27 cellular contexts compared by ENCODE assay signal in the genomic region with DNA sequence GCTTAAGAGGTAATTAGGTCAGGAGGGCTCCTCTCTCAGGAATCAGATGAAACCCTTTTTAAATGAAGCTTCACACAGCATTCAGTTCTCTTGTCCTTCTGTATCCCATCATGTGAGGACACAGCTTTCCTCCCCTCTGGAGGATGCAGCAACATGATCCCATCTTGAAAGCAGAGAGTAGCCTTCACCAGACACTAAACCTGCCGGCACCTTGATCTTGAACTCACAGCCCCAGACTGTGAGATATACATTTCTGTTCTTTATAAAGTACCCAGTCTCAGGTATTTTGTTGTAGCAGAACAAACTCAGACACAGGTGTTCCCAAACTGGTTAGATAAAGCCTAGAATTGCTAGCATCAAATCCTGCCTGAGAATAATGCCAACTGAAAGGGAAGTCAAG.
"Had no signal": no experiment of that assay in that cellular context is flagged by ENCODE, and none has a peak within 500 bp of the region (broad histone marks: within the 10 kb centered on the region; RNA-seq: fewer than 3 reads in every experiment).

No MANE protein-coding gene starts in this region.

- H3K36me3 ChIP-seq: stomach, suprapubic skin, thoracic aorta, thyroid gland, tibial artery, tibial nerve, transverse colon, upper lobe of left lung, upper lobe of right lung, uterus, vagina had no signal

- H3K9me3 ChIP-seq: stomach, suprapubic skin, testis, thoracic aorta, thyroid gland, tibial artery, tibial nerve, transverse colon, upper lobe of left lung, upper lobe of right lung, uterus, vagina had no signal

- H3K4me1 ChIP-seq: transverse colon, upper lobe of left lung, upper lobe of right lung, uterus, vagina had no signal

- FAIRE-seq: urothelium cell line had no signal

- DNase-seq: stimulated activated CD4-positive, alpha-beta T cell treated with anti-CD3 and anti-CD28 coated beads, Interleukin-2, amount 100 ng/mL, for 48 hours; stimulated activated CD4-positive, alpha-beta T cell treated with anti-CD3 and anti-CD28 coated beads, Interleukin-4, amount 100 ng/mL, for 1 hour; stimulated activated CD4-positive, alpha-beta T cell treated with anti-CD3 and anti-CD28 coated beads, Interleukin-4, amount 100 ng/mL, for 24 hours; stimulated activated CD4-positive, alpha-beta T cell treated with anti-CD3 and anti-CD28 coated beads, Interleukin-4, amount 100 ng/mL, for 4 hours; stimulated activated CD8-positive, alpha-beta memory T cell treated with anti-CD3 and anti-CD28 coated beads, Interleukin-4, amount 100 ng/mL, for 48 hours; stimulated activated naive B cell treated with anti-CD40 and anti-IgM and Interleukin-4, amounts not matched to agents 10 μg/mL and 1 μg/mL and 100 μg/mL, for 72 hours; stimulated activated naive CD4-positive, alpha-beta T cell; stimulated activated naive CD4-positive, alpha-beta T cell treated with Interleukin-2 at 50 U/mL for 16 hours; stimulated activated naive CD8-positive, alpha-beta T cell treated with anti-CD3 and anti-CD28 coated beads, Interleukin-15, amount 100 ng/mL, for 72 hours; stimulated activated naive CD8-positive, alpha-beta T cell treated with anti-CD3 and anti-CD28 coated beads, Interleukin-15, Interleukin-2, amounts not matched to agents 100 U/mL and 50 U/mL, for 24 hours; stomach; substantia nigra; testis; thyroid gland; tibial artery; transverse colon; trophoblast cell; upper lobe of left lung; upper lobe of right lung; uterus had no signal

- H3K27ac ChIP-seq: stomach, suprapubic skin, testis, thoracic aorta, thyroid gland, tibial artery, tibial nerve, transverse colon, upper lobe of left lung, upper lobe of right lung, uterus, vagina had no signal

- H3K4me3 ChIP-seq: stomach, suprapubic skin, testis, thoracic aorta, thyroid gland, tibial artery, tibial nerve, transverse colon, upper lobe of left lung, upper lobe of right lung, uterus, vagina had no signal

- H3K27me3 ChIP-seq: stomach, suprapubic skin, testis, thyroid gland, tibial artery, tibial nerve, transverse colon, upper lobe of left lung, upper lobe of right lung, uterus, vagina had no signal

- ATAC-seq: stimulated activated effector memory CD8-positive, alpha-beta T cell treated with anti-CD3 and anti-CD28 coated beads, Interleukin-12 subunit alpha, Interleukin-12 subunit beta, amount 100 ng/mL, for 72 hours; stimulated activated memory B cell treated with anti-CD40 and anti-IgM and Interleukin-4, amounts not matched to agents 10 μg/mL and 1 μg/mL and 100 μg/mL, for 72 hours; stimulated activated naive B cell treated with anti-CD40 and anti-IgM and Interleukin-4, amounts not matched to agents 10 μg/mL and 1 μg/mL and 100 μg/mL, for 72 hours; stimulated activated naive CD8-positive, alpha-beta T cell treated with anti-CD3 and anti-CD28 coated beads, Interleukin-15, amount 100 ng/mL, for 72 hours; stimulated activated naive CD8-positive, alpha-beta T cell treated with anti-CD3 and anti-CD28 coated beads, Interleukin-15, Interleukin-2, amounts not matched to agents 100 U/mL and 50 U/mL, for 24 hours; upper lobe of right lung had no signal
